Comparison of ENCODE assay signal across 9 cellular contexts in genomic region chr21:42056468-42056867, GRCh38. TPM values are rescaled to one million over a fixed set of nuclear protein-coding genes. Genes with fewer than 3 reads are reported as not detected.
DNase-seq lines count a peak whose midpoint lies in the region; ATAC-seq and TF ChIP-seq lines count a peak whose summit lies in the region.
"Had no signal": no experiment of that assay in that cellular context is flagged by ENCODE, and none has a peak within 500 bp of the region (broad histone marks: within the 10 kb centered on the region; RNA-seq: fewer than 3 reads in every experiment).

No MANE protein-coding gene starts in this region.

- TF ChIP-seq CTCF in DND-41 (IDR thresholded peaks at IDR 0.05; ENCODE audit: borderline replicate concordance, extremely low read depth, low read length, poor library complexity, severe bottlenecking) (no peak), endodermal cell (conservative IDR thresholded peaks at IDR 0.05) (no peak)

- peak overlapping the region; percentile 15 for H3K4me3 Mint-ChIP-seq in endodermal cell
- H3K4me3 Mint-ChIP-seq in stimulated activated naive B cell treated with anti-CD40 and anti-IgM and Interleukin-4, amounts not matched to agents 10 μg/mL and 1 μg/mL and 100 μg/mL, for 72 hours = no peak overlapping the region
- H3K4me3 Mint-ChIP-seq: mesothelial cell of epicardium had no signal

- DNase-seq in DND-41 (no peak), NCI-H2196 treated with DMSO at 0.1 percent for 48 hours (lab: John Stamatoyannopoulos, UW; ENCODE audit: unreplicated experiment) (peak; percentile 59), endodermal cell (no peak), foreskin melanocyte (no peak)
- no peak for DNase-seq in stimulated activated naive B cell treated with anti-CD40 and anti-IgM and Interleukin-4, amounts not matched to agents 10 μg/mL and 1 μg/mL and 100 μg/mL, for 72 hours
- DNase-seq in activated CD8-positive, alpha-beta memory T cell treated with anti-CD3 and anti-CD28 coated beads for 24 hours = no peak
- DNase-seq: cortex of kidney had no signal

- H3K4me3 ChIP-seq in DND-41 (ENCODE audit: low read depth in 1 of 2, low read length in 2 of 2) = no peak overlapping the region
- H3K4me3 ChIP-seq in endodermal cell (ENCODE audit: low read length) = no peak overlapping the region

- peaks cover 25% of the 10 kb centered on the region for H3K4me1 Mint-ChIP-seq in endodermal cell
- peaks cover 34 to 36% of the 10 kb centered on the region in 2 donors for H3K4me1 Mint-ChIP-seq in stimulated activated naive B cell treated with anti-CD40 and anti-IgM and Interleukin-4, amounts not matched to agents 10 μg/mL and 1 μg/mL and 100 μg/mL, for 72 hours

- H3K27ac Mint-ChIP-seq in endodermal cell = no peak overlapping the region
- H3K27ac Mint-ChIP-seq in stimulated activated naive B cell treated with anti-CD40 and anti-IgM and Interleukin-4, amounts not matched to agents 10 μg/mL and 1 μg/mL and 100 μg/mL, for 72 hours = peak overlapping the region; percentile 70

- H3K9me3 ChIP-seq in DND-41 (ENCODE audit: insufficient read depth, low read length, severe bottlenecking) = no peaks in the 10 kb centered on the region
- H3K9me3 ChIP-seq in endodermal cell (ENCODE audit: control insufficient read depth, low read length) = peaks cover 7% of the 10 kb centered on the region

- no peak overlapping the region for H3K9ac ChIP-seq in DND-41 (ENCODE audit: low read depth, low read length)
- no peak overlapping the region for H3K9ac ChIP-seq in endodermal cell (ENCODE audit: extremely low read depth, low read length, poor library complexity, severe bottlenecking)

- H3K9me3 Mint-ChIP-seq in endodermal cell = peaks cover 14% of the 10 kb centered on the region
- H3K9me3 Mint-ChIP-seq in stimulated activated naive B cell treated with anti-CD40 and anti-IgM and Interleukin-4, amounts not matched to agents 10 μg/mL and 1 μg/mL and 100 μg/mL, for 72 hours = no peaks in the 10 kb centered on the region

- H3K4me1 ChIP-seq in DND-41 (ENCODE audit: insufficient read depth, low read length) (peaks cover 15% of the 10 kb centered on the region), endodermal cell (ENCODE audit: control insufficient read depth, insufficient read depth, low read length) (peaks cover 6% of the 10 kb centered on the region)

- H3K36me3 ChIP-seq in DND-41 (ENCODE audit: insufficient read depth, low read length) (no peaks in the 10 kb centered on the region), endodermal cell (ENCODE audit: control insufficient read depth, insufficient read depth, low read length) (no peaks in the 10 kb centered on the region)

- no peaks in the 10 kb centered on the region for H4K20me1 ChIP-seq in DND-41 (ENCODE audit: insufficient read depth, low read length)

- no peaks in the 10 kb centered on the region for H3K27me3 ChIP-seq in DND-41 (ENCODE audit: insufficient read depth, low read length, poor library complexity)
- no peaks in the 10 kb centered on the region for H3K27me3 ChIP-seq in endodermal cell (ENCODE audit: control insufficient read depth, insufficient read depth, low read length, poor library complexity, severe bottlenecking)

- no peaks in the 10 kb centered on the region for H3K36me3 Mint-ChIP-seq in endodermal cell (ENCODE audit: low read depth)
- H3K36me3 Mint-ChIP-seq in stimulated activated naive B cell treated with anti-CD40 and anti-IgM and Interleukin-4, amounts not matched to agents 10 μg/mL and 1 μg/mL and 100 μg/mL, for 72 hours = no peaks in the 10 kb centered on the region
- H3K36me3 Mint-ChIP-seq: mesothelial cell of epicardium had no signal

- peak; percentile 36; the same call in 2 of the 3 replicates for ATAC-seq in DND-41 (ENCODE audit: insufficient read depth, low read depth)
- no peak for ATAC-seq in stimulated activated naive B cell treated with anti-CD40 and anti-IgM and Interleukin-4, amounts not matched to agents 10 μg/mL and 1 μg/mL and 100 μg/mL, for 72 hours (replicated peaks)
- no peak for ATAC-seq in esophagus mucosa

- no peak overlapping the region for H3K4me2 ChIP-seq in DND-41 (ENCODE audit: insufficient read depth, low read length)

- WGBS in endodermal cell (ENCODE audit: insufficient coverage in 1 of 2, insufficient read length in 1 of 2), 2 experiments = 90 to 93% methylated on average over 11 of the region's 11 CpGs

- no peak overlapping the region for H2AFZ ChIP-seq in DND-41 (ENCODE audit: low read depth, low read length)

- no peaks in the 10 kb centered on the region for H3K79me2 ChIP-seq in DND-41 (ENCODE audit: insufficient read depth, low read length)

- peaks cover 10% of the 10 kb centered on the region for H3K27me3 Mint-ChIP-seq in endodermal cell (ENCODE audit: insufficient read depth)
- H3K27me3 Mint-ChIP-seq in stimulated activated naive B cell treated with anti-CD40 and anti-IgM and Interleukin-4, amounts not matched to agents 10 μg/mL and 1 μg/mL and 100 μg/mL, for 72 hours = no peaks in the 10 kb centered on the region

- H3K27ac ChIP-seq in DND-41 (ENCODE audit: low read length) (no peak overlapping the region), endodermal cell (ENCODE audit: low read depth, low read length) (no peak overlapping the region)

RNA-seq across cellular contexts. Expression of gene UMODL1, which starts 14.6 kb away (rescaled TPM):
- total RNA-seq in endodermal cell (under 1 TPM; 0.24 to 0.49 TPM), esophagus mucosa (0.08 TPM)
- 0.11 TPM for polyA plus RNA-seq in endodermal cell (2013, experiment 1 of 2)
- polyA plus RNA-seq in endodermal cell (2013, experiment 2 of 2) = 0.46 TPM
- total RNA-seq: mesothelial cell of epicardium had no signal

RNA-seq across cellular contexts. Expression of gene ZBTB21, which starts 46.3 kb away (rescaled TPM):
- total RNA-seq in endodermal cell (10 to 100 TPM; 17.3 to 23.1 TPM), esophagus mucosa (8.7 TPM)
- polyA plus RNA-seq in endodermal cell (2013, experiment 1 of 2) = 14.0 TPM
- 14.4 TPM for polyA plus RNA-seq in endodermal cell (2013, experiment 2 of 2)
